ENCODE assay signal across 7 cellular contexts in genomic region chr13:112725346-112726017, GRCh38. TPM values are rescaled to one million over a fixed set of nuclear protein-coding genes. Genes with fewer than 3 reads are reported as not detected.
DNase-seq lines count a peak whose midpoint lies in the region; ATAC-seq, FAIRE-seq and TF ChIP-seq lines count a peak whose summit lies in the region.

No MANE protein-coding gene starts in this region.

- no peaks in the 10 kb centered on the region for H3K36me3 Mint-ChIP-seq in activated naive CD8-positive, alpha-beta T cell
- H3K36me3 Mint-ChIP-seq in neural crest cell (ENCODE audit: low read depth) = no peaks in the 10 kb centered on the region

- FAIRE-seq in GM19239 (lab: Jason Lieb, UNC) = no peak

- H3K4me1 Mint-ChIP-seq in activated naive CD8-positive, alpha-beta T cell (ENCODE audit: low read depth) = peaks cover 20% of the 10 kb centered on the region
- H3K4me1 Mint-ChIP-seq in neural crest cell = peaks cover 61% of the 10 kb centered on the region

- ATAC-seq in HG03159 (IDR thresholded peaks at IDR 0.05; ENCODE audit: unreplicated experiment) = no peak

- DNase-seq in GM19239 (ENCODE audit: insufficient read length, low spot score) (peak; percentile 56), LoVo (ENCODE audit: low spot score) (peak; percentile 4), neural crest cell (ENCODE audit: low read depth, low spot score) (no peak), GM13977 (ENCODE audit: low spot score) (no peak), iPS-NIHi11 (ENCODE audit: low spot score) (no peak)

- no peaks in the 10 kb centered on the region for H3K27me3 Mint-ChIP-seq in activated naive CD8-positive, alpha-beta T cell
- H3K27me3 Mint-ChIP-seq in neural crest cell (ENCODE audit: low read depth) = no peaks in the 10 kb centered on the region

- peak overlapping the region; percentile 10 for H3K4me3 Mint-ChIP-seq in activated naive CD8-positive, alpha-beta T cell
- no peak overlapping the region for H3K4me3 Mint-ChIP-seq in neural crest cell

- in situ Hi-C loops in GM13977 (cut with MboI; ENCODE audit: low pct_unique_long_range_greater_than_20kb, low sequenced_read_pairs, unreplicated experiment) = no loop called here

- H3K27ac Mint-ChIP-seq in activated naive CD8-positive, alpha-beta T cell = peak overlapping the region; percentile 64
- H3K27ac Mint-ChIP-seq in neural crest cell (ENCODE audit: unreplicated experiment) = peak overlapping the region; percentile 43

- TF ChIP-seq CTCF in neural crest cell (conservative IDR thresholded peaks at IDR 0.05) = no peak
- no peak for TF ChIP-seq CTCF in GM13977 (IDR thresholded peaks at IDR 0.05; ENCODE audit: extremely low read depth, insufficient read depth, missing control alignments)

- H3K9me3 Mint-ChIP-seq in activated naive CD8-positive, alpha-beta T cell (ENCODE audit: low read depth) = no peaks in the 10 kb centered on the region
- H3K9me3 Mint-ChIP-seq in neural crest cell = no peaks in the 10 kb centered on the region

RNA-seq across cellular contexts. Expression of gene ATP11A, which starts 35.6 kb away (rescaled TPM):
- total RNA-seq in neural crest cell = 97.4 and 99.1 TPM in 2 replicates

Comparison
In these comparisons a context has a peak if more than half of its experiments do, and no peak if none do; other contexts are left out.
1. DNase-seq: peak in GM19239 (single experiment) and LoVo (single experiment); none in neural crest cell (single experiment), GM13977 (single experiment) and iPS-NIHi11 (single experiment).